In genomic region chr6:56542367-56543331, GRCh38 we compare ENCODE assay signal across 8 cellular contexts.
A peak's percentile ranks its signal among the peaks of the same experiment; 100 is the strongest.
DNase-seq lines count a peak whose midpoint lies in the region; ATAC-seq and TF ChIP-seq lines count a peak whose summit lies in the region.

No MANE protein-coding gene starts in this region.

- H3K4me3 ChIP-seq in GM23338 (peak overlapping the region; percentile 53), RWPE2 (ENCODE audit: severe bottlenecking) (peak overlapping the region; percentile 45), neuron (ENCODE audit: low read length) (peak overlapping the region; percentile 72)

- H3K79me2 ChIP-seq in GM23338 (replicated peaks; ENCODE audit: insufficient read depth), result peaks cover 61% of the 10 kb centered on the region

- H3F3A ChIP-seq in GM23338 (replicated peaks; ENCODE audit: low read depth), result peaks cover 3% of the 10 kb centered on the region; the same call in 1 of the 2 replicates

- H3K4me3 Mint-ChIP-seq in GM23338, result no peak overlapping the region

- peaks cover 41% of the 10 kb centered on the region for H3K4me1 ChIP-seq in GM23338 (ENCODE audit: insufficient read depth)
- H3K4me1 ChIP-seq in RWPE2 (ENCODE audit: insufficient read depth, poor library complexity, severe bottlenecking), result peaks cover 35% of the 10 kb centered on the region
- peaks cover 34% of the 10 kb centered on the region for H3K4me1 ChIP-seq in neuron (ENCODE audit: insufficient read depth, low read length)

- H3K27ac Mint-ChIP-seq in GM23338, result no peak overlapping the region

- peak overlapping the region; percentile 81 for H3K4me2 ChIP-seq in GM23338

- no peaks in the 10 kb centered on the region for H3K9me2 ChIP-seq in GM23338 (ENCODE audit: insufficient read depth)

- in situ Hi-C loops in G401 (cut with HindIII; ENCODE audit: low sequenced_read_pairs), result no loop called here

- DNase-seq in G401 (ENCODE audit: low spot score), result peak; percentile 95
- DNase-seq in GM23338 (ENCODE audit: low spot score), result peak; percentile 96
- DNase-seq in Kasumi-1 (lab: John Stamatoyannopoulos, UW), result peak; percentile 89 to 93
- peak; percentile 93 for DNase-seq in RWPE2 (ENCODE audit: low spot score)
- DNase-seq in activated naive CD4-positive, alpha-beta T cell (lab: John Stamatoyannopoulos, UW), result peak; percentile 7 to 35 (median 12)
- DNase-seq in germinal center (ENCODE audit: low spot score), result peak; percentile 10
- DNase-seq in stromal cell of bone marrow (ENCODE audit: low read depth), result peak; percentile 95

- H3K36me3 ChIP-seq in GM23338 (ENCODE audit: insufficient read depth) (no peaks in the 10 kb centered on the region), RWPE2 (ENCODE audit: low read depth) (peaks cover 4% of the 10 kb centered on the region; the same call in 1 of the 2 replicates), neuron (ENCODE audit: insufficient read depth, low read length) (no peaks in the 10 kb centered on the region)

- H2AFZ ChIP-seq in GM23338 (no peak overlapping the region), neuron (ENCODE audit: low read depth, low read length) (peak overlapping the region; percentile 58)

- TF ChIP-seq CTCF in GM23338 (conservative IDR thresholded peaks at IDR 0.05; ENCODE audit: low read depth in 2 of 2) (peak in 1 of 2 experiments; percentile 40; a peak in 2 of 4 replicates), RWPE2 (IDR thresholded peaks at IDR 0.05; ENCODE audit: poor library complexity, severe bottlenecking) (peak; percentile 25)

- H4K20me1 ChIP-seq in GM23338 (replicated peaks; ENCODE audit: insufficient read depth), result peaks cover 9% of the 10 kb centered on the region; the same call in 1 of the 2 replicates

- H3K9me3 ChIP-seq in RWPE2 (ENCODE audit: severe bottlenecking), result no peaks in the 10 kb centered on the region
- H3K9me3 ChIP-seq in neuron (ENCODE audit: low read length), result no peaks in the 10 kb centered on the region

- no peaks in the 10 kb centered on the region for H3K36me3 Mint-ChIP-seq in GM23338 (ENCODE audit: low read depth)

- H3K27me3 ChIP-seq in GM23338 (ENCODE audit: insufficient read depth) (no peaks in the 10 kb centered on the region), RWPE2 (ENCODE audit: insufficient read depth, poor library complexity, severe bottlenecking) (no peaks in the 10 kb centered on the region), neuron (ENCODE audit: insufficient read depth, low read length) (no peaks in the 10 kb centered on the region)

- peak; percentile 98 for ATAC-seq in GM23338
- peak; percentile 87 for ATAC-seq in RWPE2 (ENCODE audit: low read depth)

- H3K9me3 Mint-ChIP-seq in GM23338, result no peaks in the 10 kb centered on the region

- H3K4me1 Mint-ChIP-seq in GM23338, result peaks cover 5% of the 10 kb centered on the region; the same call in 1 of the 3 replicates

- H3K27me3 Mint-ChIP-seq in GM23338 (ENCODE audit: insufficient read depth, low read depth, poor library complexity), result no peaks in the 10 kb centered on the region

- peak overlapping the region; percentile 89 for H3K27ac ChIP-seq in GM23338 (ENCODE audit: low read depth)
- peak overlapping the region; percentile 84 for H3K27ac ChIP-seq in RWPE2 (ENCODE audit: poor library complexity, severe bottlenecking)

TF ChIP-seq in GM23338, 12 proteins besides CTCF, POLR2A, EP300 and RAD21:
- TF ChIP-seq ZNF114 (CRISPR knock-in tag; IDR thresholded peaks at IDR 0.05), result no peak
- no peak for TF ChIP-seq NANOG (IDR thresholded peaks at IDR 0.05; ENCODE audit: borderline replicate concordance)
- TF ChIP-seq CREB1 (CRISPR knock-in tag; IDR thresholded peaks at IDR 0.05; ENCODE audit: low read depth), result peak; percentile 57
- no peak for TF ChIP-seq ZNF462 (CRISPR knock-in tag; IDR thresholded peaks at IDR 0.05)
TF ChIP-seq in GM23338: peak in this region for 1.

Comparison
In these comparisons a context has a peak if more than half of its experiments do, and no peak if none do; other contexts are left out.
1. Peak in every context shown above with its lines: DNase-seq, ATAC-seq, H3K4me3 ChIP-seq and H3K27ac ChIP-seq.
2. DNase-seq: peak in every context shown above with its lines; median percentile 96 in GM23338; 95 in G401; 95 in stromal cell of bone marrow; 93 in RWPE2; 91 in Kasumi-1; 12 in activated naive CD4-positive, alpha-beta T cell; 10 in germinal center.